19 cellular contexts compared by ENCODE assay signal in the genomic region with DNA sequence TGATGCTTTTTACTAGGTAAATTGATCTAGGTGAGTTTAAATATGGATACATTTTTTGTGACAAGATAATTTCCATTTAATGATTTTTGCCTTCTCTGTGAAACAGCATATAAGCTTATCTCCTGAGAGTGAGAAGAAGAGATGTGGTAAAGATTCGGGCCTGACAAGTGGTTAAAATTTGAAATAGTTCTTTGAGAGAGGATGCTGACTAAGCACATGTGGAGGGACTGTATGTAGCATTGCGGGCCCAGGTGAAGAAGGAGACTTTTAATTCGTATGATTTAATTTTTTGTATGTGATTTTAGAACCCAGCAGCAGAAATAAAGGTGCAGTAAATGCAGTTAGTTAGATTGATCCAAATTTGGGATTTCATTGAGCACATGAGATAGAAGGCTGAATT.
"Had no signal": no experiment of that assay in that cellular context is flagged by ENCODE, and none has a peak within 500 bp of the region (broad histone marks: within the 10 kb centered on the region; RNA-seq: fewer than 3 reads in every experiment).

No MANE protein-coding gene starts in this region.

- H3K4me1 ChIP-seq: prostate gland had no signal

- ATAC-seq: left lung, right cardiac atrium had no signal

- H3K27ac Mint-ChIP-seq: activated B cell treated with CpG ODN at 0.5 μM for 24 hours; brain; T-helper 2 cell treated with Interferon-gamma antibody and Interleukin-4, amounts not matched to agents 5 μg/mL and 100 μg/mL, for 36 hours had no signal

- H3K36me3 ChIP-seq: prostate gland had no signal

- H3K27me3 ChIP-seq: esophagus squamous epithelium, left lung had no signal

- H3K4me3 ChIP-seq: esophagus squamous epithelium, left lung, prostate gland had no signal

- H3K4me1 Mint-ChIP-seq: brain had no signal

- H3K27me3 Mint-ChIP-seq: activated B cell treated with CpG ODN at 0.5 μM for 24 hours, brain had no signal

- H3K27ac ChIP-seq: esophagus squamous epithelium, left lung, prostate gland had no signal

- DNase-seq: activated B cell treated with CpG ODN at 0.5 μM for 24 hours; activated CD4-positive, alpha-beta T cell treated with anti-CD3 and anti-CD28 coated beads, Interleukin-2, amount 50 U/mL, for 1 hour; activated CD8-positive, alpha-beta memory T cell treated with anti-CD3 and anti-CD28 coated beads for 24 hours; activated effector memory CD4-positive, alpha-beta T cell treated with Interleukin-2 at 50 U/mL for 16 hours; activated naive CD4-positive, alpha-beta T cell treated with anti-CD3 and anti-CD28 coated beads, Interleukin-2, amount 50 U/mL, for 16 hours; cortex of kidney; effector CD4-positive, alpha-beta T cell; esophagus squamous epithelium; hippocampal formation; kidney; left lung; right cardiac atrium; small intestine; stimulated activated CD4-positive, alpha-beta T cell treated with anti-CD3 and anti-CD28 coated beads, Interleukin-4, amount 100 ng/mL, for 4 hours; stimulated activated CD8-positive, alpha-beta memory T cell treated with anti-CD3 and anti-CD28 coated beads, Interleukin-4, amount 100 ng/mL, for 48 hours; SW 1271 had no signal

- H3K9me3 ChIP-seq: esophagus squamous epithelium, left lung, prostate gland had no signal

- H3K9me3 Mint-ChIP-seq: activated B cell treated with CpG ODN at 0.5 μM for 24 hours; brain; T-helper 2 cell treated with Interferon-gamma antibody and Interleukin-4, amounts not matched to agents 5 μg/mL and 100 μg/mL, for 36 hours had no signal

- H3K4me3 Mint-ChIP-seq: activated B cell treated with CpG ODN at 0.5 μM for 24 hours; brain; T-helper 2 cell treated with Interferon-gamma antibody and Interleukin-4, amounts not matched to agents 5 μg/mL and 100 μg/mL, for 36 hours had no signal
